12 cellular contexts compared by ENCODE assay signal in the genomic region with DNA sequence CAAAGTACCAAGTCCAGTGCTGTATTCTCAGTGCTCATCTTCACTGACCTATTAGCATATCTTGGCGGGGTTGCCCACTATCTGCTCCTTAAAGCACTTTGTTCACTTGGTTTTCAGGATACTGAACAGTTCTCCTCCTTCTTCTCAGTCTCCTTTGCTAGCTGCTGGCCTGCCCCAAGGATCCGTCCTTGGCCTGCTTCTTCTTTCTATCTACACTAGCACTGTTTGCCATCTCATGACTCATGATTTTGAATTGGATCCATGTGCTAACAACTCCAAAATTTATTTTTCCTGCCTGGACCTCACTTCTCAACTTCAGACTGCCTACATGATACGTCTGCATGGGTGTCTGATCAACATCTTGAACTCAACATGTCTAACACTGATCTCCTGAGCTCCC. TPM values are rescaled to one million over a fixed set of nuclear protein-coding genes. Genes with fewer than 3 reads are reported as not detected.
DNase-seq lines count a peak whose midpoint lies in the region; ATAC-seq and TF ChIP-seq lines count a peak whose summit lies in the region.
"Had no signal": no experiment of that assay in that cellular context is flagged by ENCODE, and none has a peak within 500 bp of the region (broad histone marks: within the 10 kb centered on the region; RNA-seq: fewer than 3 reads in every experiment).

No MANE protein-coding gene starts in this region.

- TF ChIP-seq CTCF in IMR-90 (conservative IDR thresholded peaks at IDR 0.05; ENCODE audit: low read depth, low read length) (no peak), cardiac fibroblast (IDR thresholded peaks at IDR 0.05; ENCODE audit: low read depth, low read length) (no peak), heart left ventricle (IDR thresholded peaks at IDR 0.05) (no peak), Calu3 (IDR thresholded peaks at IDR 0.05; ENCODE audit: unreplicated experiment) (no peak)

- H3K4ac ChIP-seq in IMR-90 (ENCODE audit: low read depth, low read length), result no peak overlapping the region

- 0 out of 2 replicates have a peak overlapping the region, but pooled peaks have one; percentile 9 for H2BK20ac ChIP-seq in IMR-90 (ENCODE audit: low read depth, low read length)

- DNase-seq in IMR-90, result peak; percentile 50
- peak; percentile 21 to 38 for DNase-seq in cardiac fibroblast (ENCODE audit: low read depth in 2 of 2)
- no peak for DNase-seq in heart left ventricle
- DNase-seq in activated naive CD8-positive, alpha-beta T cell treated with anti-CD3 and anti-CD28 coated beads, Interleukin-2, amount 50 U/mL, for 24 hours, result no peak
- no peak for DNase-seq in Calu3
- DNase-seq in Karpas-422, result no peak
- DNase-seq: naive B cell, NCI-H1694 treated with DMSO at 0.1 percent for 48 hours, SHP77 treated with DMSO at 0.1 percent for 48 hours, T-helper 17 cell had no signal

- H3K18ac ChIP-seq in IMR-90 (ENCODE audit: low read depth, low read length), result no peak overlapping the region

- POLR2A ChIA-PET in IMR-90 (lab: Charles Lee; ENCODE audit: unreplicated experiment), result no interaction called here

- peaks cover 5% of the 10 kb centered on the region for H3K9me3 Mint-ChIP-seq in activated naive CD8-positive, alpha-beta T cell treated with anti-CD3 and anti-CD28 coated beads, Interleukin-2, amount 50 U/mL, for 24 hours
- no peaks in the 10 kb centered on the region for H3K9me3 Mint-ChIP-seq in Calu3 (ENCODE audit: low read depth, unreplicated experiment)

- H2BK120ac ChIP-seq in IMR-90 (ENCODE audit: low read depth, low read length), result no peak overlapping the region

- peaks cover 16% of the 10 kb centered on the region for H3K27me3 Mint-ChIP-seq in activated naive CD8-positive, alpha-beta T cell treated with anti-CD3 and anti-CD28 coated beads, Interleukin-2, amount 50 U/mL, for 24 hours
- no peaks in the 10 kb centered on the region for H3K27me3 Mint-ChIP-seq in Calu3 (ENCODE audit: unreplicated experiment)

- peak overlapping the region; percentile 4; the same call in 1 of the 3 replicates for H2BK15ac ChIP-seq in IMR-90 (ENCODE audit: low read depth, low read length)

- in situ Hi-C loops in IMR-90 (cut with MboI; ENCODE audit: low sequenced_read_pairs), result loop anchor here (25.0 kb wide), 1 partner anchor 593 kb away; no protein-coding TSS in a partner anchor

- intact Hi-C loops in IMR-90 (cut with micrococcal nuclease) (no loop called here), heart left ventricle (cut with DNase I) (no loop called here), Calu3 (cut with micrococcal nuclease; ENCODE audit: unreplicated experiment) (no loop called here)

- H3K4me1 Mint-ChIP-seq in activated naive CD8-positive, alpha-beta T cell treated with anti-CD3 and anti-CD28 coated beads, Interleukin-2, amount 50 U/mL, for 24 hours, result no peaks in the 10 kb centered on the region
- H3K4me1 Mint-ChIP-seq in Calu3 (ENCODE audit: low read depth, unreplicated experiment), result peaks cover 33% of the 10 kb centered on the region
- H3K4me1 Mint-ChIP-seq: naive B cell had no signal

- H3K23ac ChIP-seq in IMR-90 (ENCODE audit: low read depth, low read length), result no peak overlapping the region

- dilution Hi-C loops in IMR-90 (cut with HindIII; ENCODE audit: low sequenced_read_pairs, unreplicated experiment), result no loop called here

- WGBS in IMR-90 (ENCODE audit: extremely low coverage in 2 of 2, insufficient read length in 1 of 2), 2 experiments, result 73% methylated on average over 2 of the region's 3 CpGs; no CpG with 5 or more reads in 1 of the 2 experiments
- 82 to 88% (median 86%) methylated on average over 3 of the region's 3 CpGs for WGBS in heart left ventricle, 4 donors

- no peaks in the 10 kb centered on the region for H3K79me1 ChIP-seq in IMR-90 (ENCODE audit: low read depth in 1 of 2, low read length in 2 of 2)

- H2AK5ac ChIP-seq in IMR-90 (ENCODE audit: low read depth, low read length), result no peak overlapping the region

- no peak overlapping the region for H4K5ac ChIP-seq in IMR-90 (ENCODE audit: low read depth, low read length)

- H3K79me2 ChIP-seq in Karpas-422 (ENCODE audit: low read length), result no peaks in the 10 kb centered on the region

- H2AFZ ChIP-seq in IMR-90 (replicated peaks; ENCODE audit: low read length, poor library complexity) (peak overlapping the region; percentile 46), Karpas-422 (ENCODE audit: low read length) (no peak overlapping the region)

- H3K36me3 Mint-ChIP-seq in activated naive CD8-positive, alpha-beta T cell treated with anti-CD3 and anti-CD28 coated beads, Interleukin-2, amount 50 U/mL, for 24 hours (ENCODE audit: low read depth), result no peaks in the 10 kb centered on the region
- peaks cover 6% of the 10 kb centered on the region for H3K36me3 Mint-ChIP-seq in Calu3 (ENCODE audit: insufficient read depth, unreplicated experiment)
- H3K36me3 Mint-ChIP-seq: naive B cell had no signal

- TF ChIP-seq POLR2A in IMR-90 (IDR thresholded peaks at IDR 0.05; ENCODE audit: low read depth, low read length) (no peak), heart left ventricle (IDR thresholded peaks at IDR 0.05) (no peak)

- H3K4me3 Mint-ChIP-seq in activated naive CD8-positive, alpha-beta T cell treated with anti-CD3 and anti-CD28 coated beads, Interleukin-2, amount 50 U/mL, for 24 hours, result no peak overlapping the region
- no peak overlapping the region for H3K4me3 Mint-ChIP-seq in Calu3 (ENCODE audit: low read depth, unreplicated experiment)
- H3K4me3 Mint-ChIP-seq: naive B cell, T-helper 17 cell had no signal

- H3K36me3 ChIP-seq in IMR-90 (ENCODE audit: control insufficient read depth, insufficient read depth, low read length) (no peaks in the 10 kb centered on the region), heart left ventricle (no peaks in the 10 kb centered on the region), skeletal muscle tissue (ENCODE audit: control insufficient read depth in 3 of 3, insufficient read depth in 3 of 3, low read length in 3 of 3) (no peaks in the 10 kb centered on the region), Karpas-422 (ENCODE audit: insufficient read depth, low read length) (no peaks in the 10 kb centered on the region)
- H3K36me3 ChIP-seq: gastroesophageal sphincter had no signal

- no peak overlapping the region for H3K14ac ChIP-seq in IMR-90 (replicated peaks; ENCODE audit: low read depth, low read length)

- H3K27ac ChIP-seq in IMR-90 (ENCODE audit: insufficient read depth, low read length), result no peak overlapping the region
- peak overlapping the region in 2 of 12 donors; percentile 28 to 55 for H3K27ac ChIP-seq in heart left ventricle
- peak overlapping the region; percentile 8 for H3K27ac ChIP-seq in skeletal muscle tissue (ENCODE audit: low read depth, low read length)
- no peak overlapping the region for H3K27ac ChIP-seq in Karpas-422 (ENCODE audit: low read length)
- H3K27ac ChIP-seq: gastroesophageal sphincter had no signal

- no peak overlapping the region for H3K27ac Mint-ChIP-seq in activated naive CD8-positive, alpha-beta T cell treated with anti-CD3 and anti-CD28 coated beads, Interleukin-2, amount 50 U/mL, for 24 hours
- no peak overlapping the region for H3K27ac Mint-ChIP-seq in Calu3 (ENCODE audit: unreplicated experiment)
- H3K27ac Mint-ChIP-seq: naive B cell, T-helper 17 cell had no signal

- BruUV-seq in IMR-90 (replicated peaks; lab: Mats Ljungman, UMichigan) (no TSS peak), Calu3 (replicated peaks; lab: Mats Ljungman, UMichigan) (no TSS peak)

- H3K27me3 ChIP-seq in IMR-90 (ENCODE audit: control insufficient read depth, insufficient read depth, low read length) (no peaks in the 10 kb centered on the region), heart left ventricle (no peaks in the 10 kb centered on the region), skeletal muscle tissue (ENCODE audit: control insufficient read depth in 3 of 3, insufficient read depth in 3 of 3, low read length in 3 of 3) (no peaks in the 10 kb centered on the region), Karpas-422 (ENCODE audit: low read length) (no peaks in the 10 kb centered on the region)
- H3K27me3 ChIP-seq: gastroesophageal sphincter had no signal

- H3K9ac ChIP-seq in IMR-90 (ENCODE audit: low read depth, low read length) (no peak overlapping the region), skeletal muscle tissue (ENCODE audit: low read depth in 1 of 3, low read length in 3 of 3) (peak overlapping the region in 1 of 3 donors; percentile 15), Karpas-422 (ENCODE audit: low read length) (no peak overlapping the region)

- no peak overlapping the region for H3K4me3 ChIP-seq in IMR-90 (ENCODE audit: insufficient read depth, low read depth, low read length)
- H3K4me3 ChIP-seq in cardiac fibroblast (replicated peaks in 1 of 2; ENCODE audit: low read depth in 2 of 2, low read length in 2 of 2), result no peak overlapping the region
- no peak overlapping the region for H3K4me3 ChIP-seq in heart left ventricle
- no peak overlapping the region for H3K4me3 ChIP-seq in skeletal muscle tissue (ENCODE audit: low read length in 3 of 3)
- H3K4me3 ChIP-seq in Karpas-422 (ENCODE audit: low read length), result no peak overlapping the region
- H3K4me3 ChIP-seq: gastroesophageal sphincter had no signal

- ATAC-seq in IMR-90 (ENCODE audit: low read depth) (peak; percentile 46), heart left ventricle (peak; percentile 42 to 71 (median 53))
- ATAC-seq in activated naive CD8-positive, alpha-beta T cell treated with anti-CD3 and anti-CD28 coated beads, Interleukin-2, amount 50 U/mL, for 24 hours, result no peak
- ATAC-seq: gastroesophageal sphincter, T-helper 17 cell had no signal

- peaks cover 5% of the 10 kb centered on the region for H3K4me1 ChIP-seq in IMR-90 (ENCODE audit: control insufficient read depth, insufficient read depth, low read length)
- H3K4me1 ChIP-seq in heart left ventricle, result peaks cover 0 to 12% (median 2%) of the 10 kb centered on the region in 12 donors
- H3K4me1 ChIP-seq in skeletal muscle tissue (ENCODE audit: control insufficient read depth in 3 of 3, insufficient read depth in 3 of 3, low read length in 3 of 3), result peaks cover 16 to 34% (median 26%) of the 10 kb centered on the region in 3 donors
- no peaks in the 10 kb centered on the region for H3K4me1 ChIP-seq in Karpas-422 (ENCODE audit: low read length)

- no peak for TF ChIP-seq RAD21 in IMR-90 (IDR thresholded peaks at IDR 0.05; ENCODE audit: low read length)

- H3K9me2 ChIP-seq in Karpas-422 (replicated peaks; ENCODE audit: insufficient read depth, low read length), result no peaks in the 10 kb centered on the region

- 0 out of 2 replicates have a peak overlapping the region, but pooled peaks have one; percentile 52 for H4K91ac ChIP-seq in IMR-90 (ENCODE audit: insufficient read depth, low read depth, low read length)

- no peak overlapping the region for H3K56ac ChIP-seq in IMR-90 (ENCODE audit: extremely low read depth, insufficient read depth, low read length)

- H4K8ac ChIP-seq in IMR-90 (ENCODE audit: low read depth in 2 of 2, low read length in 2 of 2), result no peak overlapping the region

- H3K9me1 ChIP-seq in IMR-90 (ENCODE audit: insufficient read depth, low read length), result 0 out of 2 replicates have a peak, but pooled peaks cover 3% of the 10 kb centered on the region

- H4K20me1 ChIP-seq in IMR-90 (ENCODE audit: insufficient read depth, low read length), result no peaks in the 10 kb centered on the region
- no peaks in the 10 kb centered on the region for H4K20me1 ChIP-seq in Karpas-422 (ENCODE audit: insufficient read depth, low read depth, low read length)

- CTCF ChIA-PET in IMR-90 (lab: Yijun Ruan, JAX) (interaction anchor here (1.3 kb wide), 1 partner anchor 15 kb away, joined by 3 read pairs; a partner anchor contains a TSS), Calu3 (lab: Charles Lee) (no interaction called here)

- H3K9me3 ChIP-seq in IMR-90 (ENCODE audit: control insufficient read depth, insufficient read depth, low read length) (no peaks in the 10 kb centered on the region), heart left ventricle (no peaks in the 10 kb centered on the region), skeletal muscle tissue (ENCODE audit: control insufficient read depth in 3 of 3, low read length in 3 of 3) (no peaks in the 10 kb centered on the region), Karpas-422 (ENCODE audit: low read length) (no peaks in the 10 kb centered on the region)
- H3K9me3 ChIP-seq: gastroesophageal sphincter had no signal

- H2AK9ac ChIP-seq in IMR-90 (replicated peaks; ENCODE audit: low read depth, low read length, poor library complexity), result no peak overlapping the region

- no peak overlapping the region for H2BK5ac ChIP-seq in IMR-90 (ENCODE audit: low read depth, low read length, poor library complexity, severe bottlenecking)

- no peak overlapping the region for H3K4me2 ChIP-seq in IMR-90 (ENCODE audit: low read depth, low read length)
- no peak overlapping the region for H3K4me2 ChIP-seq in Karpas-422 (ENCODE audit: low read depth, low read length, poor library complexity, severe bottlenecking)

RNA-seq across cellular contexts. Expression of a gene that starts 15.5 kb away (rescaled TPM):
- total RNA-seq in IMR-90 (2012; rRNA removed), result 10.2 and 10.8 TPM in 2 replicates
- 13.5 and 13.7 TPM in 2 replicates for polyA plus RNA-seq in IMR-90 (2012; rRNA removed)
- polyA plus RNA-seq in IMR-90 (2012; cell fraction: cytosol; rRNA removed), result 14.6 and 20.1 TPM in 2 replicates
- polyA plus RNA-seq in IMR-90 (2012; cell fraction: nucleus; rRNA removed; ENCODE audit: low replicate concordance), result 3.8 and 12.7 TPM in 2 replicates
- 100 to 1,000 TPM in 1 of 9 donors, 10 to 100 TPM in 8; 47.0 to 146 (median 74.2) TPM for total RNA-seq in heart left ventricle
- 10 to 100 TPM; 13.0 to 51.5 TPM for polyA plus RNA-seq in heart left ventricle
- 14.6 TPM for total RNA-seq in skeletal muscle tissue
- total RNA-seq in Calu3 (2022), result 37.5 and 50.6 TPM in 2 replicates
- not detected in 2 replicates for total RNA-seq in Karpas-422 (2014; rRNA removed; shearing (Covaris generic); ENCODE audit: low replicate concordance)
- total RNA-seq: T-helper 17 cell had no signal

Comparison
In these comparisons a context has a peak if more than half of its experiments do, and no peak if none do; other contexts are left out.
1. DNase-seq: peak in IMR-90 (single experiment) and cardiac fibroblast (2 of 2); none in heart left ventricle (0 of 5), activated naive CD8-positive, alpha-beta T cell treated with anti-CD3 and anti-CD28 coated beads, Interleukin-2, amount 50 U/mL, for 24 hours (single experiment), Calu3 (single experiment) and Karpas-422 (single experiment).
2. RNA of a gene that starts 15.5 kb away (total RNA-seq): 47.0 to 146 TPM in heart left ventricle, 37.5 to 50.6 TPM in Calu3, 14.6 TPM in skeletal muscle tissue (single experiment) and 10.2 to 10.8 TPM in IMR-90; not detected in Karpas-422; every median in the first group is over 10 times any median in the second.